1 cellular context compared by ENCODE assay signal in the genomic region with DNA sequence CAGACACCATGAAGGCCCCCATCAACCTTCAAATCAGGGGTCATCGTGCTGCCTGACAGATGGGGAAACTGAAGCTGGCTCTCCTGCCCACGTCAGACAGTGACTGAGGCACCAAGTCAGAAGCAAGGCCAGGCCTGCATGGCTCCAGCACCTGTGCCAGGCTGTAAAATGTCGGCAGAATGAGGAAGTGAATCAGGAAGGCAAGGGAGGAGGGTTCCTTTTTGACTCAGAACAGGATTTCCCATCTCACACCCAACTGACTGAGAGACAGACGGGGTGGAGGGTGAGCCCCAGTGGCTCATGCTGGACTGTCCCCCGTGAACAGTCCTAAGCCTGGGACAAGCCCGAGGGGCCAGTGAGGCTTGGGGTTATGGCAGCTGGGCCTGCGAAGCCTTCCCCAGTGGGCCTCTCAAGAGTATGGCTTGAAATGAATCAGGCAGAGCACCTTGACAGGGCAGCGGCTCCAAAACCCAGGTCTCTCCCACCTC.
TF ChIP-seq lines count a peak whose summit lies in the region.

No MANE protein-coding gene starts in this region.

TF ChIP-seq in HepG2, 621 proteins besides CTCF, POLR2A, EP300 and RAD21:
- TF ChIP-seq, protein P1, sequence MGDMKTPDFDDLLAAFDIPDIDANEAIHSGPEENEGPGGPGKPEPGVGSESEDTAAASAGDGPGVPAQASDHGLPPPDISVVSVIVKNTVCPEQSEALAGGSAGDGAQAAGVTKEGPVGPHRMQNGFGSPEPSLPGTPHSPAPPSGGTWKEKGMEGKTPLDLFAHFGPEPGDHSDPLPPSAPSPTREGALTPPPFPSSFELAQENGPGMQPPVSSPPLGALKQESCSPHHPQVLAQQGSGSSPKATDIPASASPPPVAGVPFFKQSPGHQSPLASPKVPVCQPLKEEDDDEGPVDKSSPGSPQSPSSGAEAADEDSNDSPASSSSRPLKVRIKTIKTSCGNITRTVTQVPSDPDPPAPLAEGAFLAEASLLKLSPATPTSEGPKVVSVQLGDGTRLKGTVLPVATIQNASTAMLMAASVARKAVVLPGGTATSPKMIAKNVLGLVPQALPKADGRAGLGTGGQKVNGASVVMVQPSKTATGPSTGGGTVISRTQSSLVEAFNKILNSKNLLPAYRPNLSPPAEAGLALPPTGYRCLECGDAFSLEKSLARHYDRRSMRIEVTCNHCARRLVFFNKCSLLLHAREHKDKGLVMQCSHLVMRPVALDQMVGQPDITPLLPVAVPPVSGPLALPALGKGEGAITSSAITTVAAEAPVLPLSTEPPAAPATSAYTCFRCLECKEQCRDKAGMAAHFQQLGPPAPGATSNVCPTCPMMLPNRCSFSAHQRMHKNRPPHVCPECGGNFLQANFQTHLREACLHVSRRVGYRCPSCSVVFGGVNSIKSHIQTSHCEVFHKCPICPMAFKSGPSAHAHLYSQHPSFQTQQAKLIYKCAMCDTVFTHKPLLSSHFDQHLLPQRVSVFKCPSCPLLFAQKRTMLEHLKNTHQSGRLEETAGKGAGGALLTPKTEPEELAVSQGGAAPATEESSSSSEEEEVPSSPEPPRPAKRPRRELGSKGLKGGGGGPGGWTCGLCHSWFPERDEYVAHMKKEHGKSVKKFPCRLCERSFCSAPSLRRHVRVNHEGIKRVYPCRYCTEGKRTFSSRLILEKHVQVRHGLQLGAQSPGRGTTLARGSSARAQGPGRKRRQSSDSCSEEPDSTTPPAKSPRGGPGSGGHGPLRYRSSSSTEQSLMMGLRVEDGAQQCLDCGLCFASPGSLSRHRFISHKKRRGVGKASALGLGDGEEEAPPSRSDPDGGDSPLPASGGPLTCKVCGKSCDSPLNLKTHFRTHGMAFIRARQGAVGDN (CRISPR knock-in tag; IDR thresholded peaks at IDR 0.05), result peak; percentile 10; the same call in 1 of the 2 replicates
- TF ChIP-seq, protein P2, sequence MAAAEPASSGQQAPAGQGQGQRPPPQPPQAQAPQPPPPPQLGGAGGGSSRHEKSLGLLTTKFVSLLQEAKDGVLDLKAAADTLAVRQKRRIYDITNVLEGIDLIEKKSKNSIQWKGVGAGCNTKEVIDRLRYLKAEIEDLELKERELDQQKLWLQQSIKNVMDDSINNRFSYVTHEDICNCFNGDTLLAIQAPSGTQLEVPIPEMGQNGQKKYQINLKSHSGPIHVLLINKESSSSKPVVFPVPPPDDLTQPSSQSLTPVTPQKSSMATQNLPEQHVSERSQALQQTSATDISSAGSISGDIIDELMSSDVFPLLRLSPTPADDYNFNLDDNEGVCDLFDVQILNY (CRISPR knock-in tag; conservative IDR thresholded peaks at IDR 0.05), result no peak
- no peak for TF ChIP-seq ZNF660 (CRISPR knock-in tag; IDR thresholded peaks at IDR 0.05; ENCODE audit: borderline replicate concordance, low read depth)
- TF ChIP-seq SRY (CRISPR knock-in tag; IDR thresholded peaks at IDR 0.05), result no peak
- no peak for TF ChIP-seq FOXJ3 (CRISPR knock-in tag; IDR thresholded peaks at IDR 0.05; ENCODE audit: borderline replicate concordance)
